Comparison of ENCODE assay signal across 8 cellular contexts in genomic region chr10:7965457-7965856, GRCh38.
"Had no signal": no experiment of that assay in that cellular context is flagged by ENCODE, and none has a peak within 500 bp of the region (broad histone marks: within the 10 kb centered on the region; RNA-seq: fewer than 3 reads in every experiment).

No MANE protein-coding gene starts in this region.

- DNase-seq: GM23248, GOT3, H7, IMR-90, KBM-7 had no signal

- H2AFZ ChIP-seq: GM23248 had no signal

- FAIRE-seq: HTR-8/SVneo had no signal

- ATAC-seq: HCT116 had no signal

- H3K9me3 ChIP-seq: HAP-1 had no signal

- H3K9ac ChIP-seq: GM23248 had no signal

- H3K4me1 ChIP-seq: HAP-1 had no signal

- H3K27ac ChIP-seq: GM23248 had no signal

- H3K4me3 ChIP-seq: GM23248, HAP-1 had no signal
